ENCODE assay signal across 16 cellular contexts in genomic region chr20:9635756-9636155, GRCh38.
DNase-seq lines count a peak whose midpoint lies in the region; FAIRE-seq lines count a peak whose summit lies in the region.
"Had no signal": no experiment of that assay in that cellular context is flagged by ENCODE, and none has a peak within 500 bp of the region (broad histone marks: within the 10 kb centered on the region; RNA-seq: fewer than 3 reads in every experiment).

No MANE protein-coding gene starts in this region.

- no peaks in the 10 kb centered on the region for H3K36me3 ChIP-seq in small intestine (ENCODE audit: control insufficient read depth in 2 of 2, insufficient read depth in 2 of 2, low read length in 2 of 2)

- no peaks in the 10 kb centered on the region for H3K4me1 ChIP-seq in small intestine (ENCODE audit: control insufficient read depth in 2 of 2, insufficient read depth in 1 of 2, low read depth in 1 of 2, low read length in 1 of 2)
- H3K4me1 ChIP-seq: Caco-2 had no signal

- H3K4me3 Mint-ChIP-seq in dendritic cell treated with granulocyte-macrophage colony-stimulating factor and Interleukin-4, amounts not matched to agents 40 ng/mL and 50 ng/mL, for 4 days, result no peak overlapping the region
- H3K4me3 Mint-ChIP-seq: CD4-positive, alpha-beta T cell had no signal

- peaks cover 13% of the 10 kb centered on the region for H3K27me3 Mint-ChIP-seq in dendritic cell treated with granulocyte-macrophage colony-stimulating factor and Interleukin-4, amounts not matched to agents 40 ng/mL and 50 ng/mL, for 4 days
- H3K27me3 Mint-ChIP-seq: CD4-positive, alpha-beta T cell had no signal

- peaks cover 0 to 2% of the 10 kb centered on the region in 2 donors for H3K27me3 ChIP-seq in small intestine (ENCODE audit: control insufficient read depth in 2 of 2, insufficient read depth in 2 of 2, low read length in 2 of 2)

- DNase-seq in H4 (ENCODE audit: low spot score), result peak; percentile 8
- DNase-seq in fibroblast of peridontal ligament (ENCODE audit: extremely low read depth), result peak; percentile 60
- peak; percentile 19 for DNase-seq in stromal cell of bone marrow (ENCODE audit: low read depth)
- DNase-seq in small intestine, result no peak
- DNase-seq in Kasumi-1 (lab: John Stamatoyannopoulos, UW), result no peak
- DNase-seq in KBM-7, result no peak
- DNase-seq: Caco-2; CD4-positive, alpha-beta T cell; HCEC 1CT had no signal

- no peak for FAIRE-seq in small intestine (lab: Jason Lieb, UNC)
- FAIRE-seq: D721Med, G401.6, GM12891, GM19239, H54 had no signal

- H3K4me3 ChIP-seq in small intestine (ENCODE audit: low read depth in 1 of 2, low read length in 2 of 2), result no peak overlapping the region

- no peak overlapping the region for H3K27ac ChIP-seq in small intestine (ENCODE audit: low read depth in 1 of 2, low read length in 1 of 2)
- H3K27ac ChIP-seq: C4-2B had no signal

- in situ Hi-C loops in KBM-7 (cut with MboI; ENCODE audit: low pct_unique_long_range_greater_than_20kb, low sequenced_read_pairs), result no loop called here

- peaks cover 35% of the 10 kb centered on the region for H3K4me1 Mint-ChIP-seq in dendritic cell treated with granulocyte-macrophage colony-stimulating factor and Interleukin-4, amounts not matched to agents 40 ng/mL and 50 ng/mL, for 4 days (ENCODE audit: low read depth)

- intact Hi-C loops in dendritic cell treated with granulocyte-macrophage colony-stimulating factor and Interleukin-4, amounts not matched to agents 40 ng/mL and 50 ng/mL, for 4 days (cut with micrococcal nuclease), result no loop called here

- no peaks in the 10 kb centered on the region for H3K36me3 Mint-ChIP-seq in dendritic cell treated with granulocyte-macrophage colony-stimulating factor and Interleukin-4, amounts not matched to agents 40 ng/mL and 50 ng/mL, for 4 days (ENCODE audit: low read depth)

- WGBS in small intestine, 3 donors, result 94 to 97% (median 95%) methylated on average over 1 of the region's 1 CpG

- H3K9me3 ChIP-seq in small intestine (ENCODE audit: control insufficient read depth, low read depth), result no peaks in the 10 kb centered on the region
- H3K9me3 ChIP-seq: Caco-2 had no signal

- peak overlapping the region; percentile 13 for H3K27ac Mint-ChIP-seq in dendritic cell treated with granulocyte-macrophage colony-stimulating factor and Interleukin-4, amounts not matched to agents 40 ng/mL and 50 ng/mL, for 4 days
- H3K27ac Mint-ChIP-seq: CD4-positive, alpha-beta T cell had no signal

- peaks cover 6% of the 10 kb centered on the region for H3K9me3 Mint-ChIP-seq in dendritic cell treated with granulocyte-macrophage colony-stimulating factor and Interleukin-4, amounts not matched to agents 40 ng/mL and 50 ng/mL, for 4 days
- H3K9me3 Mint-ChIP-seq: CD4-positive, alpha-beta T cell had no signal

Comparison
In these comparisons a context has a peak if more than half of its experiments do, and no peak if none do; other contexts are left out.
1. DNase-seq: peak in H4 (single experiment), fibroblast of peridontal ligament (single experiment) and stromal cell of bone marrow (single experiment); none in small intestine (single experiment), Kasumi-1 (0 of 2) and KBM-7 (single experiment).